In genomic region chr4:170386511-170386910, GRCh38 we compare ENCODE assay signal across 18 cellular contexts.
"Had no signal": no experiment of that assay in that cellular context is flagged by ENCODE, and none has a peak within 500 bp of the region (broad histone marks: within the 10 kb centered on the region; RNA-seq: fewer than 3 reads in every experiment).

No MANE protein-coding gene starts in this region.

- DNase-seq: dermis blood vessel endothelial cell; esophagus squamous epithelium; foreskin melanocyte; heart left ventricle; hypothalamus; natural killer cell; posterior cingulate gyrus; stimulated activated CD4-positive, alpha-beta T cell treated with anti-CD3 and anti-CD28 coated beads, Interleukin-2, amount 100 ng/mL, for 24 hours; stimulated activated CD4-positive, alpha-beta T cell treated with anti-CD3 and anti-CD28 coated beads, Interleukin-4, amount 100 ng/mL, for 4 hours; stimulated activated naive B cell treated with anti-CD40 and anti-IgM and Interleukin-4, amounts not matched to agents 10 μg/mL and 1 μg/mL and 100 μg/mL, for 72 hours; stimulated activated naive CD8-positive, alpha-beta T cell treated with anti-CD3 and anti-CD28 coated beads, Interleukin-15, amount 100 ng/mL, for 72 hours; testis had no signal

- H3K4me3 Mint-ChIP-seq: mesothelial cell of epicardium; natural killer cell; neural crest cell; stimulated activated naive B cell treated with anti-CD40 and anti-IgM and Interleukin-4, amounts not matched to agents 10 μg/mL and 1 μg/mL and 100 μg/mL, for 72 hours; stimulated activated naive CD8-positive, alpha-beta T cell treated with anti-CD3 and anti-CD28 coated beads, Interleukin-15, amount 100 ng/mL, for 72 hours had no signal

- ATAC-seq: heart left ventricle; left lobe of liver; natural killer cell; sciatic nerve; stimulated activated naive B cell treated with anti-CD40 and anti-IgM and Interleukin-4, amounts not matched to agents 10 μg/mL and 1 μg/mL and 100 μg/mL, for 72 hours; stimulated activated naive CD8-positive, alpha-beta T cell treated with anti-CD3 and anti-CD28 coated beads, Interleukin-15, amount 100 ng/mL, for 72 hours had no signal

- H3K27ac Mint-ChIP-seq: mesothelial cell of epicardium; natural killer cell; stimulated activated naive B cell treated with anti-CD40 and anti-IgM and Interleukin-4, amounts not matched to agents 10 μg/mL and 1 μg/mL and 100 μg/mL, for 72 hours; stimulated activated naive CD8-positive, alpha-beta T cell treated with anti-CD3 and anti-CD28 coated beads, Interleukin-15, amount 100 ng/mL, for 72 hours had no signal

- H3K36me3 Mint-ChIP-seq: mesothelial cell of epicardium; stimulated activated naive B cell treated with anti-CD40 and anti-IgM and Interleukin-4, amounts not matched to agents 10 μg/mL and 1 μg/mL and 100 μg/mL, for 72 hours had no signal

- H3K4me1 ChIP-seq: esophagus squamous epithelium, heart left ventricle, testis, tibial nerve had no signal

- H3K27ac ChIP-seq: esophagus squamous epithelium, heart left ventricle, testis, tibial nerve had no signal

- H3K4me1 Mint-ChIP-seq: natural killer cell; neural crest cell; stimulated activated naive B cell treated with anti-CD40 and anti-IgM and Interleukin-4, amounts not matched to agents 10 μg/mL and 1 μg/mL and 100 μg/mL, for 72 hours; stimulated activated naive CD8-positive, alpha-beta T cell treated with anti-CD3 and anti-CD28 coated beads, Interleukin-15, amount 100 ng/mL, for 72 hours had no signal

- H3K4me3 ChIP-seq: esophagus squamous epithelium, heart left ventricle, testis, tibial nerve had no signal

- H3K9me3 ChIP-seq: esophagus squamous epithelium, testis had no signal

- FAIRE-seq: islet of Langerhans had no signal

- H3K36me3 ChIP-seq: esophagus squamous epithelium, heart left ventricle, tibial nerve had no signal

- H3K27me3 Mint-ChIP-seq: stimulated activated naive B cell treated with anti-CD40 and anti-IgM and Interleukin-4, amounts not matched to agents 10 μg/mL and 1 μg/mL and 100 μg/mL, for 72 hours; stimulated activated naive CD8-positive, alpha-beta T cell treated with anti-CD3 and anti-CD28 coated beads, Interleukin-15, amount 100 ng/mL, for 72 hours had no signal

- H3K27me3 ChIP-seq: esophagus squamous epithelium, heart left ventricle, testis, tibial nerve had no signal
